8 cellular contexts compared by ENCODE assay signal in genomic region chr6:13453771-13454251, GRCh38. TPM values are rescaled to one million over a fixed set of nuclear protein-coding genes. Genes with fewer than 3 reads are reported as not detected.
DNase-seq lines count a peak whose midpoint lies in the region; ATAC-seq and TF ChIP-seq lines count a peak whose summit lies in the region.

No MANE protein-coding gene starts in this region.

- peaks cover 11% of the 10 kb centered on the region for H3K79me2 ChIP-seq in mammary epithelial cell (ENCODE audit: insufficient read depth, low read length)

- in situ Hi-C loops in mammary epithelial cell (cut with MboI; ENCODE audit: low sequenced_read_pairs in 2 of 2), result no loop called here

- no peak for TF ChIP-seq CTCF in left ventricle myocardium inferior (IDR thresholded peaks at IDR 0.05; ENCODE audit: borderline replicate concordance)
- TF ChIP-seq CTCF in mammary epithelial cell (conservative IDR thresholded peaks at IDR 0.05 in 1 of 2, IDR thresholded peaks at IDR 0.05 in 1 of 2; ENCODE audit: extremely low read depth in 1 of 2, insufficient read depth in 1 of 2, low read depth in 1 of 2, low read length in 2 of 2), result no peak

- no peak overlapping the region for H3K4me3 ChIP-seq in left ventricle myocardium inferior
- H3K4me3 ChIP-seq in mammary epithelial cell (replicated peaks in 1 of 3; ENCODE audit: insufficient read depth in 1 of 3, low read depth in 2 of 3, low read length in 3 of 3), result no peak overlapping the region

- peak overlapping the region; percentile 17 for H3K4me2 ChIP-seq in mammary epithelial cell (ENCODE audit: insufficient read depth, low read depth, low read length)

- H4K20me1 ChIP-seq in mammary epithelial cell (ENCODE audit: insufficient read depth, low read length), result no peaks in the 10 kb centered on the region

- dilution Hi-C loops in mammary epithelial cell (cut with HindIII; ENCODE audit: low sequenced_read_pairs), result no loop called here

- H3K27me3 ChIP-seq in left ventricle myocardium inferior (ENCODE audit: low read depth) (no peaks in the 10 kb centered on the region), mammary epithelial cell (ENCODE audit: insufficient read depth, low read length) (no peaks in the 10 kb centered on the region)

- DNase-seq in left ventricle myocardium inferior (no peak), cardiac septum (ENCODE audit: low spot score) (no peak), RPMI7951 (ENCODE audit: low read depth) (peak; percentile 68), mammary epithelial cell (peak; percentile 89), ureter (ENCODE audit: low spot score) (no peak), NAMALWA (ENCODE audit: low spot score) (no peak)
- peak; percentile 29 for DNase-seq in stimulated activated CD4-positive, alpha-beta T cell treated with anti-CD3 and anti-CD28 coated beads, Interleukin-12 subunit alpha, Interleukin-12 subunit beta, amount 100 ng/mL, for 4 hours

- CTCF ChIA-PET in mammary epithelial cell (lab: Charles Lee; ENCODE audit: low non-redundant PET), result no interaction called here

- H3K36me3 ChIP-seq in left ventricle myocardium inferior (peaks cover 9% of the 10 kb centered on the region), mammary epithelial cell (ENCODE audit: insufficient read depth, low read length) (no peaks in the 10 kb centered on the region)

- H3K27ac ChIP-seq in left ventricle myocardium inferior (replicated peaks) (peak overlapping the region; percentile 63), mammary epithelial cell (ENCODE audit: insufficient read depth, low read depth, low read length) (peak overlapping the region; percentile 17)

- H2AFZ ChIP-seq in mammary epithelial cell (ENCODE audit: low read depth, low read length), result no peak overlapping the region

- no CpG with 5 or more reads among the region's 2 CpGs for WGBS in mammary epithelial cell (ENCODE audit: low coverage, missing lambda C conversion rate)

- no peaks in the 10 kb centered on the region for H3K9me3 ChIP-seq in left ventricle myocardium inferior (replicated peaks)
- H3K9me3 ChIP-seq in mammary epithelial cell (replicated peaks; ENCODE audit: insufficient read depth, low read length), result no peaks in the 10 kb centered on the region

- intact Hi-C loops in left ventricle myocardium inferior (cut with micrococcal nuclease) (no loop called here), cardiac septum (cut with DNase I) (no loop called here), mammary epithelial cell (cut with micrococcal nuclease) (loop anchor here (1.0 to 5.0 kb wide), 3 partner anchors 17 to 47 kb away; no protein-coding TSS in a partner anchor)

- ATAC-seq in GM21381 (IDR thresholded peaks at IDR 0.05; ENCODE audit: unreplicated experiment), result no peak

- BruUV-seq in mammary epithelial cell (replicated peaks; lab: Mats Ljungman, UMichigan), result no TSS peak

- no peak overlapping the region for H3K9ac ChIP-seq in mammary epithelial cell (ENCODE audit: insufficient read depth, low read length)

- H3K4me1 ChIP-seq in left ventricle myocardium inferior (peaks cover 98% of the 10 kb centered on the region), mammary epithelial cell (ENCODE audit: insufficient read depth, low read length) (peaks cover 26% of the 10 kb centered on the region)

RNA-seq across cellular contexts. Expression of gene GFOD1, which starts 33.6 kb away (rescaled TPM):
- total RNA-seq in left ventricle myocardium inferior (51.6 TPM), cardiac septum (54.0 TPM), mammary epithelial cell (10 to 100 TPM; 12.3 to 37.3 TPM), ureter (19.3 TPM)
- total RNA-seq in RPMI7951 (2014; rRNA removed; shearing (Covaris generic)), result 1.8 TPM in 2 replicates
- polyA plus RNA-seq in mammary epithelial cell, result 5.3 TPM
- polyA minus RNA-seq in mammary epithelial cell, result 9.5 TPM

Comparison
In these comparisons a context has a peak if more than half of its experiments do, and no peak if none do; other contexts are left out.
1. DNase-seq: peak in RPMI7951 (single experiment), mammary epithelial cell (single experiment) and stimulated activated CD4-positive, alpha-beta T cell treated with anti-CD3 and anti-CD28 coated beads, Interleukin-12 subunit alpha, Interleukin-12 subunit beta, amount 100 ng/mL, for 4 hours (single experiment); none in left ventricle myocardium inferior (single experiment), cardiac septum (single experiment), ureter (single experiment) and NAMALWA (single experiment).